ENCODE assay signal across 8 cellular contexts in the genomic region with DNA sequence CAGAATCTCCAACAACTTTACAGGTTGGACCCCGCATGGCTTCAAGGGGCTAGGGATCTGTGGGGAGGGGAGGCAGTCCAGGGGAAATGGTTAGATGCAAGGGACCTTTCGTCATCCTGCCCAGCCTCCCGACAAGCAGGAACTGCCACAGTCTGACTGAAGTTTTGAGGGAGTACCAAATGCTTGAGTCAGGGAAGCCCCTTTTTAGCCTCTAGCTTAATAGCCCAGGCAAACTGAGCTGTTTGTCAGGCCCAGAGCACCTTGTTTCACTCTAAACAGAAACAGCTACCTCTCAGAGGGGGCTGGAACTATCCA. TPM values are rescaled to one million over a fixed set of nuclear protein-coding genes. Genes with fewer than 3 reads are reported as not detected.
DNase-seq lines count a peak whose midpoint lies in the region; ATAC-seq and TF ChIP-seq lines count a peak whose summit lies in the region.

No MANE protein-coding gene starts in this region.

- H3K4me3 Mint-ChIP-seq in activated CD4-positive, alpha-beta T cell treated with anti-CD3 and anti-CD28 coated beads for 36 hours = peak overlapping the region; percentile 94
- peak overlapping the region; percentile 78 for H3K4me3 Mint-ChIP-seq in endodermal cell

- peak overlapping the region; percentile 87 for H3K27ac Mint-ChIP-seq in activated CD4-positive, alpha-beta T cell treated with anti-CD3 and anti-CD28 coated beads for 36 hours
- no peak overlapping the region for H3K27ac Mint-ChIP-seq in endodermal cell

- H4K20me1 ChIP-seq in osteoblast (ENCODE audit: insufficient read depth, low read length) = peaks cover 3% of the 10 kb centered on the region

- H2AFZ ChIP-seq in osteoblast (ENCODE audit: low read length) = peak overlapping the region; percentile 70

- H3K9me3 ChIP-seq in RWPE2 (ENCODE audit: severe bottlenecking) (no peaks in the 10 kb centered on the region), endodermal cell (ENCODE audit: control insufficient read depth, low read length) (no peaks in the 10 kb centered on the region), osteoblast (ENCODE audit: low read depth, low read length) (no peaks in the 10 kb centered on the region)

- DNase-seq in activated CD4-positive, alpha-beta T cell treated with anti-CD3 and anti-CD28 coated beads for 36 hours = peak; percentile 49
- DNase-seq in activated CD4-positive, alpha-beta T cell treated with anti-CD3 and anti-CD28 coated beads, Interleukin-2, amount 50 U/mL, for 48 hours = no peak
- no peak for DNase-seq in RWPE2 (ENCODE audit: low spot score)
- no peak for DNase-seq in endodermal cell
- DNase-seq in osteoblast (ENCODE audit: insufficient read length, low spot score, missing footprints) = peak; percentile 87
- no peak for DNase-seq in NCI-H774 (lab: John Stamatoyannopoulos, UW)
- DNase-seq in NCI-H2081 (lab: John Stamatoyannopoulos, UW) = no peak

- CTCF ChIA-PET in activated CD4-positive, alpha-beta T cell treated with anti-CD3 and anti-CD28 coated beads for 36 hours (lab: Charles Lee) = interaction anchor here (0.5 to 2.7 kb wide), 4 partner anchors 38 to 550 kb away, joined by 3 to 10 read pairs (median 4); no protein-coding TSS in a partner anchor

- H3K79me2 ChIP-seq in osteoblast (ENCODE audit: insufficient read depth, low read length) = peaks cover 33% of the 10 kb centered on the region

- H3K4me3 ChIP-seq in RWPE2 (ENCODE audit: severe bottlenecking) (peak overlapping the region; percentile 74), endodermal cell (ENCODE audit: low read length) (peak overlapping the region; percentile 80), osteoblast (ENCODE audit: insufficient read depth, low read length) (peak overlapping the region; percentile 87)

- H3K36me3 Mint-ChIP-seq in activated CD4-positive, alpha-beta T cell treated with anti-CD3 and anti-CD28 coated beads for 36 hours (ENCODE audit: low read depth) = peaks cover 12% of the 10 kb centered on the region
- H3K36me3 Mint-ChIP-seq in endodermal cell (ENCODE audit: low read depth) = peaks cover 14% of the 10 kb centered on the region

- H3K4me1 Mint-ChIP-seq in activated CD4-positive, alpha-beta T cell treated with anti-CD3 and anti-CD28 coated beads for 36 hours = peaks cover 24% of the 10 kb centered on the region
- H3K4me1 Mint-ChIP-seq in endodermal cell = peaks cover 23% of the 10 kb centered on the region

- no peaks in the 10 kb centered on the region for H3K4me1 ChIP-seq in RWPE2 (ENCODE audit: insufficient read depth, poor library complexity, severe bottlenecking)
- peaks cover 3% of the 10 kb centered on the region for H3K4me1 ChIP-seq in endodermal cell (ENCODE audit: control insufficient read depth, insufficient read depth, low read length)
- H3K4me1 ChIP-seq in osteoblast (ENCODE audit: insufficient read depth, low read length) = peaks cover 16% of the 10 kb centered on the region

- H3K9ac ChIP-seq in endodermal cell (ENCODE audit: extremely low read depth, low read length, poor library complexity, severe bottlenecking) = peak overlapping the region; percentile 69

- POLR2A ChIA-PET in activated CD4-positive, alpha-beta T cell treated with anti-CD3 and anti-CD28 coated beads for 36 hours (lab: Charles Lee) = interaction anchor here (0.6 to 0.7 kb wide), 2 partner anchors 11 to 79 kb away, joined by 3 to 8 read pairs; no protein-coding TSS in a partner anchor

- no peaks in the 10 kb centered on the region for H3K27me3 Mint-ChIP-seq in activated CD4-positive, alpha-beta T cell treated with anti-CD3 and anti-CD28 coated beads for 36 hours
- H3K27me3 Mint-ChIP-seq in endodermal cell (ENCODE audit: insufficient read depth) = no peaks in the 10 kb centered on the region

- H3K36me3 ChIP-seq in RWPE2 (ENCODE audit: low read depth) (peaks cover 29% of the 10 kb centered on the region), endodermal cell (ENCODE audit: control insufficient read depth, insufficient read depth, low read length) (peaks cover 5% of the 10 kb centered on the region), osteoblast (ENCODE audit: insufficient read depth, low read length) (peaks cover 11% of the 10 kb centered on the region)

- intact Hi-C loops in activated CD4-positive, alpha-beta T cell treated with anti-CD3 and anti-CD28 coated beads for 36 hours (cut with DNase I, micrococcal nuclease) = loop anchor here (2.0 to 10.0 kb wide), 9 partner anchors 38 to 732 kb away; a partner anchor contains a TSS

- no peaks in the 10 kb centered on the region for H3K9me3 Mint-ChIP-seq in activated CD4-positive, alpha-beta T cell treated with anti-CD3 and anti-CD28 coated beads for 36 hours (ENCODE audit: low read depth)
- no peaks in the 10 kb centered on the region for H3K9me3 Mint-ChIP-seq in endodermal cell

- H3K4me2 ChIP-seq in osteoblast (ENCODE audit: insufficient read depth, low read length) = peak overlapping the region; percentile 98

- peak; percentile 7 for ATAC-seq in activated CD4-positive, alpha-beta T cell treated with anti-CD3 and anti-CD28 coated beads for 36 hours
- ATAC-seq in RWPE2 (ENCODE audit: low read depth) (0 out of 3 replicates have a peak, but pooled peaks have one; percentile 1), GM19328 (IDR thresholded peaks at IDR 0.05; ENCODE audit: unreplicated experiment) (no peak)

- TF ChIP-seq CTCF in RWPE2 (IDR thresholded peaks at IDR 0.05; ENCODE audit: poor library complexity, severe bottlenecking) (no peak), endodermal cell (conservative IDR thresholded peaks at IDR 0.05) (no peak), osteoblast (IDR thresholded peaks at IDR 0.05; ENCODE audit: extremely low read depth, low read depth, low read length) (no peak)

- H3K27ac ChIP-seq in RWPE2 (ENCODE audit: poor library complexity, severe bottlenecking) (peak overlapping the region; percentile 61), endodermal cell (ENCODE audit: low read depth, low read length) (no peak overlapping the region), osteoblast (ENCODE audit: low read depth, low read length) (peak overlapping the region; percentile 70)

- no peaks in the 10 kb centered on the region for H3K27me3 ChIP-seq in RWPE2 (ENCODE audit: insufficient read depth, poor library complexity, severe bottlenecking)
- H3K27me3 ChIP-seq in endodermal cell (ENCODE audit: control insufficient read depth, insufficient read depth, low read length, poor library complexity, severe bottlenecking) = no peaks in the 10 kb centered on the region
- no peaks in the 10 kb centered on the region for H3K27me3 ChIP-seq in osteoblast (ENCODE audit: insufficient read depth, low read length)

- WGBS in endodermal cell (ENCODE audit: insufficient coverage in 1 of 2, insufficient read length in 1 of 2), 2 experiments = 44 to 47% methylated on average over 2 to 3 of the region's 3 CpGs

RNA-seq across cellular contexts. Expression of a gene that starts 1.1 kb away (rescaled TPM):
- total RNA-seq in activated CD4-positive, alpha-beta T cell treated with anti-CD3 and anti-CD28 coated beads for 36 hours = 10 to 100 TPM; 29.4 TPM
- total RNA-seq in endodermal cell (10 to 100 TPM; 23.4 to 24.7 TPM), osteoblast (34.2 and 44.2 TPM in 2 replicates)
- polyA plus RNA-seq in endodermal cell (2013, experiment 1 of 2) = 13.7 TPM
- 11.6 TPM for polyA plus RNA-seq in endodermal cell (2013, experiment 2 of 2)

RNA-seq across cellular contexts. Expression of a gene that starts 57.3 kb away (rescaled TPM):
- 10 to 100 TPM; 21.7 to 35.8 TPM for total RNA-seq in activated CD4-positive, alpha-beta T cell treated with anti-CD3 and anti-CD28 coated beads for 36 hours
- total RNA-seq in endodermal cell = 10 to 100 TPM; 47.7 to 52.4 TPM
- polyA plus RNA-seq in endodermal cell (2013, experiment 1 of 2) = 30.8 TPM
- 29.6 TPM for polyA plus RNA-seq in endodermal cell (2013, experiment 2 of 2)
- total RNA-seq in osteoblast = 43.1 and 43.9 TPM in 2 replicates

Comparison
In these comparisons a context has a peak if more than half of its experiments do, and no peak if none do; other contexts are left out.
1. DNase-seq: peak in activated CD4-positive, alpha-beta T cell treated with anti-CD3 and anti-CD28 coated beads for 36 hours (single experiment) and osteoblast (single experiment); none in activated CD4-positive, alpha-beta T cell treated with anti-CD3 and anti-CD28 coated beads, Interleukin-2, amount 50 U/mL, for 48 hours (0 of 2), RWPE2 (single experiment), endodermal cell (single experiment), NCI-H774 (single experiment) and NCI-H2081 (0 of 2).
2. Peak in every context shown above with its lines, with median percentiles within 50 percentile points of each other: H3K4me3 ChIP-seq.